ENCODE assay signal across 1 cellular context in the genomic region with DNA sequence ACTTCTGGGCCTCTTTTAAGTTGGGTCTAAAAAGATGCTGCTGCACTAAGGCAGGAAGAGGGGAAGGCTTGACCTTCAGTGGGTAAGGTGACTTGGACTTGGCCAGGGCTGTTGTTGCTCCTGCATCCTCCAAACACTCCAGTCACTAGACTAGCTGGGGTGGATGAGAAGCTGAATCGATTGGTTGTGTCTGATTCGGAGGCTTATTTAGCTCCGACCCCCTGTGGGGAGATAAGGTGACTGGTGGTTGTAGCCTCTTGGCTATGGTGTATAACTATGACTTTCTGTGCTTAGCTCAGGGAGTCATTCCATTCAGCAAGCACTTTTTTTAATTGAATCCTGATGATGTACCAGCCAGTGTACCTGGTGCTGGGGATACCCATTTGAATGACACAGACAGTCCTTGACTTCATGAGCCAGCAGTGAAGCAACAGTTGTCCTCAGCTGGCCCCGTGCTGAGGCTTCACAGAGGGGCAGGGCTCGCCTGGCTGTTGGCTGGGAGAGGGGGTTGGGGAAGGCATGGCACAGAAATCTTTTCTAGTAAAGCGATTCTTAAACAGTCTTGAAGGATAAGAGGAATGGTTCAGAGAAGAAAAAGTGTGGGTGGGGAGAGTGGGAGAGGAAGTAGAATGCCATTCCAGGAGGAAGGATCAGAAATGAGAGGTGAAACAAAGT.
TF ChIP-seq lines count a peak whose summit lies in the region.

No MANE protein-coding gene starts in this region.

TF ChIP-seq in K562, 482 proteins besides CTCF, POLR2A, EP300 and RAD21:
- TF ChIP-seq TRIM24 (IDR thresholded peaks at IDR 0.05) = no peak
- peak; percentile 75 for TF ChIP-seq ZBTB17 (CRISPR knock-in tag; IDR thresholded peaks at IDR 0.05)
- TF ChIP-seq, protein P1, sequence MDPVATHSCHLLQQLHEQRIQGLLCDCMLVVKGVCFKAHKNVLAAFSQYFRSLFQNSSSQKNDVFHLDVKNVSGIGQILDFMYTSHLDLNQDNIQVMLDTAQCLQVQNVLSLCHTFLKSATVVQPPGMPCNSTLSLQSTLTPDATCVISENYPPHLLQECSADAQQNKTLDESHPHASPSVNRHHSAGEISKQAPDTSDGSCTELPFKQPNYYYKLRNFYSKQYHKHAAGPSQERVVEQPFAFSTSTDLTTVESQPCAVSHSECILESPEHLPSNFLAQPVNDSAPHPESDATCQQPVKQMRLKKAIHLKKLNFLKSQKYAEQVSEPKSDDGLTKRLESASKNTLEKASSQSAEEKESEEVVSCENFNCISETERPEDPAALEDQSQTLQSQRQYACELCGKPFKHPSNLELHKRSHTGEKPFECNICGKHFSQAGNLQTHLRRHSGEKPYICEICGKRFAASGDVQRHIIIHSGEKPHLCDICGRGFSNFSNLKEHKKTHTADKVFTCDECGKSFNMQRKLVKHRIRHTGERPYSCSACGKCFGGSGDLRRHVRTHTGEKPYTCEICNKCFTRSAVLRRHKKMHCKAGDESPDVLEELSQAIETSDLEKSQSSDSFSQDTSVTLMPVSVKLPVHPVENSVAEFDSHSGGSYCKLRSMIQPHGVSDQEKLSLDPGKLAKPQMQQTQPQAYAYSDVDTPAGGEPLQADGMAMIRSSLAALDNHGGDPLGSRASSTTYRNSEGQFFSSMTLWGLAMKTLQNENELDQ (CRISPR knock-in tag; IDR thresholded peaks at IDR 0.05; ENCODE audit: borderline replicate concordance) = no peak
- no peak for TF ChIP-seq GABPB2 (CRISPR knock-in tag; conservative IDR thresholded peaks at IDR 0.05)
